In genomic region chr20:53915459-53916172, GRCh38 we compare ENCODE assay signal across 8 cellular contexts.
A peak's percentile ranks its signal among the peaks of the same experiment; 100 is the strongest.
DNase-seq lines count a peak whose midpoint lies in the region; ATAC-seq and TF ChIP-seq lines count a peak whose summit lies in the region.

No MANE protein-coding gene starts in this region.

- H3K36me3 ChIP-seq in brain microvascular endothelial cell (replicated peaks) (no peaks in the 10 kb centered on the region), skeletal muscle satellite cell (ENCODE audit: insufficient read depth, low read length) (no peaks in the 10 kb centered on the region)

- H3K4me3 ChIP-seq in GM12875 (ENCODE audit: low read depth, low read length): peak overlapping the region; percentile 33
- peak overlapping the region; percentile 61 for H3K4me3 ChIP-seq in brain microvascular endothelial cell (ENCODE audit: low read depth, low read length)
- peak overlapping the region; percentile 75 for H3K4me3 ChIP-seq in iPS-18c (ENCODE audit: insufficient read depth, low read depth, low read length)
- H3K4me3 ChIP-seq in skeletal muscle satellite cell (ENCODE audit: low read length): peak overlapping the region; percentile 74

- H3K9me3 ChIP-seq in iPS-18c (ENCODE audit: control insufficient read depth, insufficient read depth, low read length): peaks cover 3% of the 10 kb centered on the region
- H3K9me3 ChIP-seq in skeletal muscle satellite cell (replicated peaks; ENCODE audit: low read length): no peaks in the 10 kb centered on the region

- peak; percentile 49 for ATAC-seq in HG02938 (IDR thresholded peaks at IDR 0.05; ENCODE audit: unreplicated experiment)
- no peak for ATAC-seq in HG02970 (IDR thresholded peaks at IDR 0.05; ENCODE audit: low FRiP score, unreplicated experiment)

- in situ Hi-C loops in brain microvascular endothelial cell (cut with HindIII; ENCODE audit: low pct_ligation_motif_present, low sequenced_read_pairs): no loop called here

- H3K4me2 ChIP-seq in skeletal muscle satellite cell (ENCODE audit: low read length): peak overlapping the region; percentile 91

- peak overlapping the region; percentile 91 for H3K9ac ChIP-seq in skeletal muscle satellite cell (ENCODE audit: low read depth, low read length)

- peak overlapping the region; percentile 84 for H3K27ac ChIP-seq in brain microvascular endothelial cell

- DNase-seq in NCI-H2107 treated with DMSO at 0.1 percent for 48 hours (lab: John Stamatoyannopoulos, UW; ENCODE audit: unreplicated experiment) (peak; percentile 92), UCSD-AML1 (lab: John Stamatoyannopoulos, UW; ENCODE audit: unreplicated experiment) (peak; percentile 94), brain microvascular endothelial cell (peak; percentile 95)

- TF ChIP-seq CTCF in GM12875 (IDR thresholded peaks at IDR 0.05; ENCODE audit: borderline replicate concordance, insufficient read depth, low read depth, low read length): peak; percentile 76
- peak; percentile 89 for TF ChIP-seq CTCF in brain microvascular endothelial cell (IDR thresholded peaks at IDR 0.05; ENCODE audit: low read depth, low read length, missing control alignments)

- no peaks in the 10 kb centered on the region for H3K27me3 ChIP-seq in brain microvascular endothelial cell (replicated peaks)
- H3K27me3 ChIP-seq in skeletal muscle satellite cell (ENCODE audit: control insufficient read depth, insufficient read depth, low read length): no peaks in the 10 kb centered on the region

- peaks cover 49% of the 10 kb centered on the region for H3K4me1 ChIP-seq in skeletal muscle satellite cell (ENCODE audit: control insufficient read depth, insufficient read depth, low read length)
